Comparison of ENCODE assay signal across 16 cellular contexts in genomic region chr6:121645100-121645745, GRCh38.
DNase-seq lines count a peak whose midpoint lies in the region; ATAC-seq and TF ChIP-seq lines count a peak whose summit lies in the region.
"Had no signal": no experiment of that assay in that cellular context is flagged by ENCODE, and none has a peak within 500 bp of the region (broad histone marks: within the 10 kb centered on the region; RNA-seq: fewer than 3 reads in every experiment).

No MANE protein-coding gene starts in this region.

- DNase-seq in AG08395 (ENCODE audit: low spot score) (peak; percentile 6), NOMO-1 treated with dmso at 0.1 percent for 144 hours (lab: John Stamatoyannopoulos, UW; ENCODE audit: unreplicated experiment) (peak; percentile 20), brain microvascular endothelial cell (peak; percentile 63), cardiac septum (ENCODE audit: low spot score) (no peak), NCI-H526 treated with DMSO at 0.1 percent for 48 hours (lab: John Stamatoyannopoulos, UW) (no peak), OCI-M2 (lab: John Stamatoyannopoulos, UW; ENCODE audit: unreplicated experiment) (no peak)
- DNase-seq in effector CD4-positive, alpha-beta T cell: no peak
- DNase-seq: anterior cingulate cortex; DMS79; effector CD8-positive, alpha-beta T cell; gastrocnemius medialis; NCI-H524; stimulated activated CD4-positive, alpha-beta T cell treated with anti-CD3 and anti-CD28 coated beads, Interleukin-1b, Interleukin-23, amount 100 ng/mL, for 48 hours; stimulated activated naive B cell treated with anti-CD40 and anti-IgM and Interleukin-4, amounts not matched to agents 10 μg/mL and 1 μg/mL and 100 μg/mL, for 72 hours had no signal

- in situ Hi-C loops in brain microvascular endothelial cell (cut with HindIII; ENCODE audit: low pct_ligation_motif_present, low sequenced_read_pairs): no loop called here

- no peaks in the 10 kb centered on the region for H3K27me3 ChIP-seq in brain microvascular endothelial cell (replicated peaks)
- H3K27me3 ChIP-seq: gastrocnemius medialis had no signal

- peak; percentile 53 for ATAC-seq in GM18505 (IDR thresholded peaks at IDR 0.05; ENCODE audit: unreplicated experiment)
- ATAC-seq: gastrocnemius medialis; stimulated activated naive B cell treated with anti-CD40 and anti-IgM and Interleukin-4, amounts not matched to agents 10 μg/mL and 1 μg/mL and 100 μg/mL, for 72 hours had no signal

- H3K4me3 ChIP-seq in brain microvascular endothelial cell (ENCODE audit: low read depth, low read length): no peak overlapping the region
- H3K4me3 ChIP-seq: gastrocnemius medialis had no signal

- peak overlapping the region; percentile 53 for H3K27ac ChIP-seq in brain microvascular endothelial cell
- H3K27ac ChIP-seq: gastrocnemius medialis, RWPE1 had no signal

- no peaks in the 10 kb centered on the region for H3K36me3 ChIP-seq in brain microvascular endothelial cell (replicated peaks)
- H3K36me3 ChIP-seq: gastrocnemius medialis had no signal

- no peak for TF ChIP-seq CTCF in brain microvascular endothelial cell (IDR thresholded peaks at IDR 0.05; ENCODE audit: low read depth, low read length, missing control alignments)

- intact Hi-C loops in cardiac septum (cut with DNase I): no loop called here

- no peak for TF ChIP-seq POLR2A in GM18505 (IDR thresholded peaks at IDR 0.05; ENCODE audit: borderline replicate concordance, extremely low read depth, insufficient read depth, insufficient read length)

Comparison
In these comparisons a context has a peak if more than half of its experiments do, and no peak if none do; other contexts are left out.
1. DNase-seq: peak in AG08395 (single experiment), NOMO-1 treated with dmso at 0.1 percent for 144 hours (single experiment) and brain microvascular endothelial cell (single experiment); none in cardiac septum (single experiment), effector CD4-positive, alpha-beta T cell (single experiment), NCI-H526 treated with DMSO at 0.1 percent for 48 hours (single experiment) and OCI-M2 (single experiment).